ENCODE assay signal across 15 cellular contexts in the genomic region with DNA sequence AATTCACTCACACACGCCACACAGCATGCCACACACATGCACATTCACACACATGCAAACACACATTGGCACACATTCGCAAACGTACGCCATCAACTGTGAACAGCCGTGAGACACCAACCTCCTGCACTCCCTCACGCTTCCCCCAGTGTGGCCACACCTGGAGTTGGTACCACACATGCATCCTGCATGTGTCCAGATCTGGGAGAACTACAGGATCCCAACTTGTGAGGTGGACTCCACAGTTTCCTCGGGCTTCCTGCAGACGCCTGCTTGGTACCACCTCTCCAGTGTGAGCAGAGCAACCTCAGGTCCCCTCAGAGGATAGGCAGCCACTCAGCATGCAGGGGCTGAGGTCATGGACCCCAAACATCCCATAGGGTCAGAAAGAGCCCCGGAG.
DNase-seq lines count a peak whose midpoint lies in the region; ATAC-seq and TF ChIP-seq lines count a peak whose summit lies in the region.
"Had no signal": no experiment of that assay in that cellular context is flagged by ENCODE, and none has a peak within 500 bp of the region (broad histone marks: within the 10 kb centered on the region; RNA-seq: fewer than 3 reads in every experiment).

No MANE protein-coding gene starts in this region.

- no peak overlapping the region for H3K27ac Mint-ChIP-seq in activated CD4-positive, alpha-beta T cell treated with anti-CD3 and anti-CD28 coated beads, Interleukin-2, amount 10 ng/mL, durations not matched to agents 24 days and 14 days
- no peak overlapping the region for H3K27ac Mint-ChIP-seq in activated CD4-positive, alpha-beta T cell treated with anti-CD3 and anti-CD28 coated beads, Interleukin-2, amount 10 ng/mL, durations not matched to agents 7 days and 5 days
- H3K27ac Mint-ChIP-seq: B cell; CD4-positive, alpha-beta T cell; CD8-positive, alpha-beta T cell had no signal

- TF ChIP-seq CTCF in omental fat pad (IDR thresholded peaks at IDR 0.05): no peak

- ATAC-seq in omental fat pad (ENCODE audit: low FRiP score): no peak
- ATAC-seq: A549; CD8-positive, alpha-beta T cell had no signal

- peak; percentile 48 for DNase-seq in activated CD4-positive, alpha-beta T cell treated with anti-CD3 and anti-CD28 coated beads, Interleukin-2, amount 10 ng/mL, durations not matched to agents 24 days and 14 days
- no peak for DNase-seq in activated CD4-positive, alpha-beta T cell treated with anti-CD3 and anti-CD28 coated beads, Interleukin-2, amount 10 ng/mL, durations not matched to agents 7 days and 5 days
- peak; percentile 71 for DNase-seq in mesenteric fat pad (ENCODE audit: low spot score)
- peak; percentile 61 for DNase-seq in posterior vena cava (ENCODE audit: low spot score)
- no peak for DNase-seq in hepatic stellate cell (ENCODE audit: low spot score)
- no peak for DNase-seq in omental fat pad (ENCODE audit: low spot score)
- DNase-seq: AML-193; Caco-2; Calu3; CD4-positive, alpha-beta T cell; CD8-positive, alpha-beta T cell; DMS79 treated with DMSO at 0.1 percent for 48 hours; GF-D8 had no signal

- no peaks in the 10 kb centered on the region for H3K36me3 Mint-ChIP-seq in activated CD4-positive, alpha-beta T cell treated with anti-CD3 and anti-CD28 coated beads, Interleukin-2, amount 10 ng/mL, durations not matched to agents 24 days and 14 days (ENCODE audit: low read depth)
- peaks cover 3% of the 10 kb centered on the region for H3K36me3 Mint-ChIP-seq in activated CD4-positive, alpha-beta T cell treated with anti-CD3 and anti-CD28 coated beads, Interleukin-2, amount 10 ng/mL, durations not matched to agents 7 days and 5 days (ENCODE audit: low read depth)
- H3K36me3 Mint-ChIP-seq: CD8-positive, alpha-beta T cell had no signal

- H3K4me3 Mint-ChIP-seq in activated CD4-positive, alpha-beta T cell treated with anti-CD3 and anti-CD28 coated beads, Interleukin-2, amount 10 ng/mL, durations not matched to agents 24 days and 14 days: no peak overlapping the region
- H3K4me3 Mint-ChIP-seq in activated CD4-positive, alpha-beta T cell treated with anti-CD3 and anti-CD28 coated beads, Interleukin-2, amount 10 ng/mL, durations not matched to agents 7 days and 5 days: no peak overlapping the region
- H3K4me3 Mint-ChIP-seq: B cell; CD4-positive, alpha-beta T cell; CD8-positive, alpha-beta T cell had no signal

- intact Hi-C loops in activated CD4-positive, alpha-beta T cell treated with anti-CD3 and anti-CD28 coated beads, Interleukin-2, amount 10 ng/mL, durations not matched to agents 24 days and 14 days (cut with micrococcal nuclease): no loop called here
- intact Hi-C loops in posterior vena cava (cut with DNase I): no loop called here

- H3K9me3 Mint-ChIP-seq in activated CD4-positive, alpha-beta T cell treated with anti-CD3 and anti-CD28 coated beads, Interleukin-2, amount 10 ng/mL, durations not matched to agents 24 days and 14 days: no peaks in the 10 kb centered on the region
- peaks cover 2% of the 10 kb centered on the region for H3K9me3 Mint-ChIP-seq in activated CD4-positive, alpha-beta T cell treated with anti-CD3 and anti-CD28 coated beads, Interleukin-2, amount 10 ng/mL, durations not matched to agents 7 days and 5 days

- POLR2A ChIA-PET in activated CD4-positive, alpha-beta T cell treated with anti-CD3 and anti-CD28 coated beads, Interleukin-2, amount 10 ng/mL, durations not matched to agents 7 days and 5 days (lab: Charles Lee): no interaction called here

- CTCF ChIA-PET in activated CD4-positive, alpha-beta T cell treated with anti-CD3 and anti-CD28 coated beads, Interleukin-2, amount 10 ng/mL, durations not matched to agents 7 days and 5 days (lab: Charles Lee): no interaction called here

- no peaks in the 10 kb centered on the region for H3K4me1 Mint-ChIP-seq in activated CD4-positive, alpha-beta T cell treated with anti-CD3 and anti-CD28 coated beads, Interleukin-2, amount 10 ng/mL, durations not matched to agents 24 days and 14 days
- H3K4me1 Mint-ChIP-seq in activated CD4-positive, alpha-beta T cell treated with anti-CD3 and anti-CD28 coated beads, Interleukin-2, amount 10 ng/mL, durations not matched to agents 7 days and 5 days: no peaks in the 10 kb centered on the region
- H3K4me1 Mint-ChIP-seq: B cell had no signal

- H3K27me3 Mint-ChIP-seq in activated CD4-positive, alpha-beta T cell treated with anti-CD3 and anti-CD28 coated beads, Interleukin-2, amount 10 ng/mL, durations not matched to agents 24 days and 14 days: no peaks in the 10 kb centered on the region
- no peaks in the 10 kb centered on the region for H3K27me3 Mint-ChIP-seq in activated CD4-positive, alpha-beta T cell treated with anti-CD3 and anti-CD28 coated beads, Interleukin-2, amount 10 ng/mL, durations not matched to agents 7 days and 5 days
- H3K27me3 Mint-ChIP-seq: B cell; CD4-positive, alpha-beta T cell had no signal

Comparison
In these comparisons a context has a peak if more than half of its experiments do, and no peak if none do; other contexts are left out.
1. DNase-seq: peak in activated CD4-positive, alpha-beta T cell treated with anti-CD3 and anti-CD28 coated beads, Interleukin-2, amount 10 ng/mL, durations not matched to agents 24 days and 14 days (single experiment), mesenteric fat pad (single experiment) and posterior vena cava (single experiment); none in activated CD4-positive, alpha-beta T cell treated with anti-CD3 and anti-CD28 coated beads, Interleukin-2, amount 10 ng/mL, durations not matched to agents 7 days and 5 days (single experiment), hepatic stellate cell (single experiment) and omental fat pad (single experiment).